In the genomic region with DNA sequence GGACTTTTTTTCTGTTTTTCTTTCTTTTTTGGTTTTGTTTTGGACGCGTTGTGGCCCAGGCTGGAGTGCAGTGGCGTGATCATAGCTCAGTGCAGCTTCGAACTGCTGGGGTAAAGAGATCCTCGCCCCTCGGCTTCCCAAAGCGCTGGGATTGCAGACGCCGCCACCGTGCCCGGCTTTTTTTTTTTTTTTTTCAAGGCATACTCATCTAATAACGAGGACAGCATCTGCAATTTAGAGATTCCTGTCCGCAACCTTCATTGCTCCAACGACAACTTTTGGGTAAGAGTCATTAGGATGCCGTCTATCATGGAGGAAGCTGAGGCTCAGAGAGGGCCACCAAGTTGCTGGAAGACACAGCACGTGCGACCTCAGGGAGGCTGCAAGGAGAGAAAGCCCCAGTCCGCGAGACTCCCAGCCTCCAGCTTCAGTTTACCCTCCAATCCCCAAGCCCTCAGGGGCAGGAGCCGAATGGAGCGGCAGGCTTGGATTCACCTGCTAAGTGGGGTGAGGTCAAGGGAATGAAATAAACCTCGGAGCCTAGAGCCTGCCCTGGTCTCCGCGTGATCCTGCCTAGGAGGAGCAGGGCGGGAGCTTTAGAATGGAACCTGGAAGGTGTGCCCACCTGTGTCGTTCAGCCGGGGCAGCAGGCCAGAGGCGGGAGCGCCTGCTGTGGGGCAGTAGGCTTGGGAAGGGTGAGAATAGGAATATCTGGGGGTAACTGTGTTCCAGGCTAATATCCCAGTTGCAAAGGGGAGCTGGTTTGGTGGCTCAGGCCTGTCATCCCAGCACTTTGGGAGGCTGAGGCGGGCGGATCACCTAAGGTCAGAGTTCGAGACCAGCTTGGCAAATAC, we compare ENCODE assay signal across 7 cellular contexts. TPM values are rescaled to one million over a fixed set of nuclear protein-coding genes. Genes with fewer than 3 reads are reported as not detected.
DNase-seq lines count a peak whose midpoint lies in the region; ATAC-seq and TF ChIP-seq lines count a peak whose summit lies in the region.

No MANE protein-coding gene starts in this region.

- peak overlapping the region; percentile 96 for H3K4me3 Mint-ChIP-seq in T-helper 17 cell

- H3K27me3 ChIP-seq in HAP-1 (ENCODE audit: low read depth) (no peaks in the 10 kb centered on the region), left ventricle myocardium inferior (ENCODE audit: low read depth) (no peaks in the 10 kb centered on the region)

- peaks cover under 1% of the 10 kb centered on the region for H3K36me3 Mint-ChIP-seq in T-helper 17 cell (ENCODE audit: low read depth)

- H3K4me1 ChIP-seq in HAP-1 (peaks cover 6% of the 10 kb centered on the region), left ventricle myocardium inferior (peaks cover 49% of the 10 kb centered on the region)

- no peak for TF ChIP-seq CTCF in left ventricle myocardium inferior (IDR thresholded peaks at IDR 0.05; ENCODE audit: borderline replicate concordance)

- peaks cover 15% of the 10 kb centered on the region for H3K4me1 Mint-ChIP-seq in T-helper 17 cell

- in situ Hi-C loops in HAP-1 (cut with MboI; ENCODE audit: low sequenced_read_pairs): no loop called here

- ATAC-seq in T-helper 17 cell (no peak), GM18502 (IDR thresholded peaks at IDR 0.05; ENCODE audit: poor library complexity, unreplicated experiment) (no peak), HG03097 (IDR thresholded peaks at IDR 0.05; ENCODE audit: low FRiP score, unreplicated experiment) (no peak)

- intact Hi-C loops in left ventricle myocardium inferior (cut with micrococcal nuclease): no loop called here

- H3K27ac ChIP-seq in left ventricle myocardium inferior (replicated peaks): peak overlapping the region; percentile 85
- peak overlapping the region in 18 of 21 experiments; percentile 16 to 85 (median 74) for H3K27ac ChIP-seq in skin epidermis

- peak overlapping the region; percentile 90 for H3K27ac Mint-ChIP-seq in T-helper 17 cell

- peak overlapping the region; percentile 83 for H3K4me3 ChIP-seq in HAP-1
- peak overlapping the region; percentile 85 for H3K4me3 ChIP-seq in left ventricle myocardium inferior
- H3K4me3 ChIP-seq in skin epidermis: peak overlapping the region; percentile 53 to 90 (median 77)

- no peaks in the 10 kb centered on the region for H3K27me3 Mint-ChIP-seq in T-helper 17 cell

- no peaks in the 10 kb centered on the region for H3K9me3 ChIP-seq in HAP-1
- no peaks in the 10 kb centered on the region for H3K9me3 ChIP-seq in T-helper 17 cell (ENCODE audit: control insufficient read depth, low read length, poor library complexity, severe bottlenecking)
- no peaks in the 10 kb centered on the region for H3K9me3 ChIP-seq in left ventricle myocardium inferior (replicated peaks)

- DNase-seq in HAP-1 (ENCODE audit: low spot score in 2 of 2): no peak
- no peak for DNase-seq in T-helper 17 cell
- no peak for DNase-seq in left ventricle myocardium inferior
- no peak for DNase-seq in HuH-7 (ENCODE audit: low spot score)

- H3K36me3 ChIP-seq in HAP-1 (replicated peaks) (peaks cover 27% of the 10 kb centered on the region), left ventricle myocardium inferior (peaks cover 13% of the 10 kb centered on the region)

RNA-seq across cellular contexts. Expression of gene POLRMT, which starts 0.7 kb away (rescaled TPM):
- total RNA-seq in T-helper 17 cell: 10 to 100 TPM; 61.3 to 64.7 TPM
- 54.3 TPM for total RNA-seq in left ventricle myocardium inferior

RNA-seq across cellular contexts. Expression of gene FGF22, which starts 5.7 kb away (rescaled TPM):
- total RNA-seq in T-helper 17 cell: under 1 TPM; 0.65 to 0.68 TPM
- total RNA-seq in left ventricle myocardium inferior: not detected

RNA-seq across cellular contexts. Expression of gene RNF126, which starts 29.0 kb away (rescaled TPM):
- 100 to 1,000 TPM; 105 to 126 TPM for total RNA-seq in T-helper 17 cell
- total RNA-seq in left ventricle myocardium inferior: 25.5 TPM

RNA-seq across cellular contexts. Expression of gene FSTL3, which starts 42.2 kb away (rescaled TPM):
- total RNA-seq in T-helper 17 cell: 1 to 10 TPM; 1.3 to 2.0 TPM
- 56.1 TPM for total RNA-seq in left ventricle myocardium inferior

RNA-seq across cellular contexts. Expression of gene HCN2, which starts 44.3 kb away (rescaled TPM):
- total RNA-seq in T-helper 17 cell (1 to 10 TPM; 1.1 to 3.0 TPM), left ventricle myocardium inferior (21.9 TPM)
